20 cellular contexts compared by ENCODE assay signal in genomic region chr9:121814594-121814993, GRCh38.
"Had no signal": no experiment of that assay in that cellular context is flagged by ENCODE, and none has a peak within 500 bp of the region (broad histone marks: within the 10 kb centered on the region; RNA-seq: fewer than 3 reads in every experiment).

No MANE protein-coding gene starts in this region.

- H3K9me3 ChIP-seq: MG63 had no signal

- ATAC-seq: activated T-cell treated with anti-CD3 and anti-CD28 coated beads, Interleukin-2, amount 50 U/mL, for 4 hours; activated T-helper 17 cell treated with anti-CD3 and anti-CD28 coated beads, Interleukin-2, amount 50 U/mL, for 72 hours; PC-3; T-helper 17 cell had no signal

- H3K27me3 ChIP-seq: MG63 had no signal

- DNase-seq: activated CD4-positive, alpha-beta memory T cell treated with anti-CD3 and anti-CD28 coated beads for 36 hours; activated CD4-positive, alpha-beta T cell treated with anti-CD3 and anti-CD28 coated beads, Interleukin-2, amount 10 ng/mL, durations not matched to agents 7 days and 5 days; activated CD4-positive, CD25-positive, alpha-beta regulatory T cell; activated CD8-positive, alpha-beta memory T cell treated with anti-CD3 and anti-CD28 coated beads for 24 hours; activated naive CD4-positive, alpha-beta T cell treated with anti-CD3 and anti-CD28 coated beads, Interleukin-2, amount 50 U/mL, for 16 hours; activated T-cell treated with anti-CD3 and anti-CD28 coated beads, Interleukin-2, amount 50 U/mL, for 4 hours; aorta; MG63; NCI-H1105; NCI-H1436; NCI-H187 treated with DMSO at 0.1 percent for 48 hours; NCI-H2081 treated with DMSO at 0.1 percent for 48 hours; NCI-H446; NCI-H524; PC-3; SIG-M5; T-helper 17 cell; T1000 had no signal

- H3K36me3 ChIP-seq: MG63 had no signal

- H3K4me3 ChIP-seq: MG63 had no signal

- H3K27ac ChIP-seq: VCaP had no signal
